ENCODE assay signal across 1 cellular context in the genomic region with DNA sequence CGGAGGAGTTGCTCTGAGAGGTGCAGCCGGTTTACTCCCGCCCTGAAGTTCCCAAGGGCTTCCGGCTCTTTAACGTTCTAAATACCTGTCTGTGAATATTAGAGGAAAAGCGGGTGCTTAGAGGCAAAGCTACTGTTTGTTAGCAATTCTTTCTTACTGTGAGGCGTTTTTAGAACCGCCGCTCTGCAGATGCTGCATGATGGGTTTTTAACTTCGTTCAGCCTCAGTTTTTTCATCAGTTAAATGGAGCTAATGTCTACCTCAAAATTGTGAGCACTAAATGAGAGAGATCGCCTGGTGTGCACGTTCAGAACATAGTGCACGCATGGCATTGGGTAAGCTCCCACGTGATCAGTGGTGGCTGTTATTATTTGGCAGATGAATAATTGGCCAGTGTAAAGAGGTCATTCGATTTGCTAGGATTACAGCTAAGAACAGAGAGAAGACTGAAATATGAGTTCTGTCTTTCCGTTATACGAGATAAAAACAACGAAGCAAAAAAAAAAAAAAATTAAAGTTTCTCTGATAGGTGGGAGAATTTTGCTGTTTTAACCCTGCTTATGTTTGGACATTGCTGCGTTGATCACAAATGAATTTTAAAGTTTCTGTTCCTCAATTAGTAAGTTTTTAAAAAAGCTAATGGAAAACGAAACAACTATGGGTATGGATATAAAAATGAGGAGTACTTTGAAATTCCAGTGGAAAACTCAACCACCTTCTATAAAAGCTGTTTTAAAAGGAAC.
TF ChIP-seq lines count a peak whose summit lies in the region.

No MANE protein-coding gene starts in this region.

TF ChIP-seq in HepG2, 621 proteins besides CTCF, POLR2A, EP300 and RAD21 (continued from another document and continues in another):
- TF ChIP-seq, protein P1, sequence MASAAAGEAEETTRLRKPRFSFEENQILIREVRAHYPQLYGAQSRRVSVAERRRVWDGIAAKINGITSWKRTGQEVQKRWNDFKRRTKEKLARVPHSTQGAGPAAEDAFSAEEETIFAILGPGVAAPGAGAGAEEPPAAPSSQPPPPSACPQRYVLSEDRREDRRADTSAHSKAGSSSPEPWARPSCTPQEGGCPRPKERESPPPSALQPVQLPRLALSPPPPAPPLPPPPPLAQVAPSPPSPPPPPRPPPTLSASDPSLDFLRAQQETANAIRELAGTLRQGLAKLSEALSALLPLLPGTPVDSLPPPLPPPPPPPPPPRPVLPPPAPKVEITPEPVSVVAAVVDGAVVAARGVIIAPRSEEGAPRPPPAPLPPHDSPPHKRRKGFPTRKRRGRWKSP (CRISPR knock-in tag; IDR thresholded peaks at IDR 0.05), result peak; percentile 33; the same call in 1 of the 2 replicates
- TF ChIP-seq, protein P2, sequence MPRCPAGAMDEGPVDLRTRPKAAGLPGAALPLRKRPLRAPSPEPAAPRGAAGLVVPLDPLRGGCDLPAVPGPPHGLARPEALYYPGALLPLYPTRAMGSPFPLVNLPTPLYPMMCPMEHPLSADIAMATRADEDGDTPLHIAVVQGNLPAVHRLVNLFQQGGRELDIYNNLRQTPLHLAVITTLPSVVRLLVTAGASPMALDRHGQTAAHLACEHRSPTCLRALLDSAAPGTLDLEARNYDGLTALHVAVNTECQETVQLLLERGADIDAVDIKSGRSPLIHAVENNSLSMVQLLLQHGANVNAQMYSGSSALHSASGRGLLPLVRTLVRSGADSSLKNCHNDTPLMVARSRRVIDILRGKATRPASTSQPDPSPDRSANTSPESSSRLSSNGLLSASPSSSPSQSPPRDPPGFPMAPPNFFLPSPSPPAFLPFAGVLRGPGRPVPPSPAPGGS (CRISPR knock-in tag; IDR thresholded peaks at IDR 0.05), result peak; percentile 17; the same call in 1 of the 2 replicates
- TF ChIP-seq CCDC6 (CRISPR knock-in tag; IDR thresholded peaks at IDR 0.05) (no peak; the same call in 1 of the 2 replicates), ZNF674 (CRISPR knock-in tag; IDR thresholded peaks at IDR 0.05; ENCODE audit: low read depth) (no peak), ZNF235 (CRISPR knock-in tag; IDR thresholded peaks at IDR 0.05; ENCODE audit: borderline replicate concordance) (peak; percentile 60; the same call in 1 of the 2 replicates), ZNF839 (CRISPR knock-in tag; IDR thresholded peaks at IDR 0.05; ENCODE audit: borderline replicate concordance) (no peak), GLI4 (CRISPR knock-in tag; IDR thresholded peaks at IDR 0.05; ENCODE audit: borderline replicate concordance) (no peak; the same call in 1 of the 2 replicates), TAF1 (CRISPR knock-in tag; IDR thresholded peaks at IDR 0.05) (no peak), ZNF3 (CRISPR knock-in tag; IDR thresholded peaks at IDR 0.05) (peak; percentile 84; the same call in 1 of the 2 replicates), ARNT2 (CRISPR knock-in tag; IDR thresholded peaks at IDR 0.05; ENCODE audit: low read depth) (no peak), HNRNPUL1 (IDR thresholded peaks at IDR 0.05; ENCODE audit: low read depth, low read length) (no peak), NR1H2 (CRISPR knock-in tag; IDR thresholded peaks at IDR 0.05; ENCODE audit: borderline replicate concordance, low read depth) (no peak; the same call in 1 of the 2 replicates), ZNF75D (CRISPR knock-in tag; IDR thresholded peaks at IDR 0.05; ENCODE audit: borderline replicate concordance) (no peak), KAT8 (CRISPR knock-in tag; IDR thresholded peaks at IDR 0.05) (peak; percentile 22; the same call in 1 of the 2 replicates), TBX3 (IDR thresholded peaks at IDR 0.05; ENCODE audit: borderline replicate concordance) (0 out of 2 replicates have a peak, but pooled peaks have one; percentile 14), SRSF1 (optimal IDR thresholded peaks at IDR 0.05; ENCODE audit: low read depth, low read length) (no peak), SOX6 (IDR thresholded peaks at IDR 0.05) (no peak), SOX6 (CRISPR knock-in tag; IDR thresholded peaks at IDR 0.05) (peak; percentile 74), NR2F1 (CRISPR knock-in tag; IDR thresholded peaks at IDR 0.05) (no peak; a peak in 1 of 4 replicates), RFX1 (IDR thresholded peaks at IDR 0.05) (no peak), ZNF749 (CRISPR knock-in tag; IDR thresholded peaks at IDR 0.05; ENCODE audit: borderline replicate concordance) (0 out of 2 replicates have a peak, but pooled peaks have one; percentile 46), PITX1 (CRISPR knock-in tag; IDR thresholded peaks at IDR 0.05) (no peak), ZNF816 (CRISPR knock-in tag; IDR thresholded peaks at IDR 0.05; ENCODE audit: borderline replicate concordance) (0 out of 2 replicates have a peak, but pooled peaks have one; percentile 10), ZMAT3 (CRISPR knock-in tag; conservative IDR thresholded peaks at IDR 0.05) (peak; percentile 71; the same call in 1 of the 2 replicates), DNMT1 (CRISPR knock-in tag; IDR thresholded peaks at IDR 0.05) (no peak), ZFP1 (CRISPR knock-in tag; IDR thresholded peaks at IDR 0.05) (no peak), ZNF451 (CRISPR knock-in tag; IDR thresholded peaks at IDR 0.05) (no peak), SOX13 (IDR thresholded peaks at IDR 0.05) (peak; percentile 70; the same call in 1 of the 2 replicates), SOX13 (CRISPR knock-in tag; conservative IDR thresholded peaks at IDR 0.05 in 1 of 2, IDR thresholded peaks at IDR 0.05 in 1 of 2) (peak in 1 of 2 experiments; percentile 71; a peak in 1 of 4 replicates), TARDBP (CRISPR knock-in tag; IDR thresholded peaks at IDR 0.05) (peak; percentile 84; the same call in 1 of the 2 replicates), ZBTB7B (CRISPR knock-in tag; IDR thresholded peaks at IDR 0.05) (no peak), ZNF296 (CRISPR knock-in tag; conservative IDR thresholded peaks at IDR 0.05) (no peak), SKI (IDR thresholded peaks at IDR 0.05; ENCODE audit: partially characterized antibody) (no peak), ARHGAP35 (CRISPR knock-in tag; IDR thresholded peaks at IDR 0.05; ENCODE audit: borderline replicate concordance) (no peak), ZSCAN9 (CRISPR knock-in tag; IDR thresholded peaks at IDR 0.05; ENCODE audit: borderline replicate concordance) (peak; percentile 78; the same call in 1 of the 2 replicates), ZNF264 (CRISPR knock-in tag; IDR thresholded peaks at IDR 0.05) (peak; percentile 54; the same call in 1 of the 2 replicates), CAMTA2 (CRISPR knock-in tag; IDR thresholded peaks at IDR 0.05; ENCODE audit: borderline replicate concordance) (no peak), SSRP1 (CRISPR knock-in tag; IDR thresholded peaks at IDR 0.05) (no peak; the same call in 1 of the 2 replicates), ZFP90 (CRISPR knock-in tag; IDR thresholded peaks at IDR 0.05; ENCODE audit: borderline replicate concordance) (no peak)
- TF ChIP-seq, protein P3, sequence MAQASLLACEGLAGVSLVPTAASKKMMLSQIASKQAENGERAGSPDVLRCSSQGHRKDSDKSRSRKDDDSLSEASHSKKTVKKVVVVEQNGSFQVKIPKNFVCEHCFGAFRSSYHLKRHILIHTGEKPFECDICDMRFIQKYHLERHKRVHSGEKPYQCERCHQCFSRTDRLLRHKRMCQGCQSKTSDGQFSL (CRISPR knock-in tag; IDR thresholded peaks at IDR 0.05), result peak; percentile 26; the same call in 1 of the 2 replicates
- TF ChIP-seq, protein P4, sequence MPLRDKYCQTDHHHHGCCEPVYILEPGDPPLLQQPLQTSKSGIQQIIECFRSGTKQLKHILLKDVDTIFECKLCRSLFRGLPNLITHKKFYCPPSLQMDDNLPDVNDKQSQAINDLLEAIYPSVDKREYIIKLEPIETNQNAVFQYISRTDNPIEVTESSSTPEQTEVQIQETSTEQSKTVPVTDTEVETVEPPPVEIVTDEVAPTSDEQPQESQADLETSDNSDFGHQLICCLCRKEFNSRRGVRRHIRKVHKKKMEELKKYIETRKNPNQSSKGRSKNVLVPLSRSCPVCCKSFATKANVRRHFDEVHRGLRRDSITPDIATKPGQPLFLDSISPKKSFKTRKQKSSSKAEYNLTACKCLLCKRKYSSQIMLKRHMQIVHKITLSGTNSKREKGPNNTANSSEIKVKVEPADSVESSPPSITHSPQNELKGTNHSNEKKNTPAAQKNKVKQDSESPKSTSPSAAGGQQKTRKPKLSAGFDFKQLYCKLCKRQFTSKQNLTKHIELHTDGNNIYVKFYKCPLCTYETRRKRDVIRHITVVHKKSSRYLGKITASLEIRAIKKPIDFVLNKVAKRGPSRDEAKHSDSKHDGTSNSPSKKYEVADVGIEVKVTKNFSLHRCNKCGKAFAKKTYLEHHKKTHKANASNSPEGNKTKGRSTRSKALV (CRISPR knock-in tag; IDR thresholded peaks at IDR 0.05), result no peak
- TF ChIP-seq, protein P5, sequence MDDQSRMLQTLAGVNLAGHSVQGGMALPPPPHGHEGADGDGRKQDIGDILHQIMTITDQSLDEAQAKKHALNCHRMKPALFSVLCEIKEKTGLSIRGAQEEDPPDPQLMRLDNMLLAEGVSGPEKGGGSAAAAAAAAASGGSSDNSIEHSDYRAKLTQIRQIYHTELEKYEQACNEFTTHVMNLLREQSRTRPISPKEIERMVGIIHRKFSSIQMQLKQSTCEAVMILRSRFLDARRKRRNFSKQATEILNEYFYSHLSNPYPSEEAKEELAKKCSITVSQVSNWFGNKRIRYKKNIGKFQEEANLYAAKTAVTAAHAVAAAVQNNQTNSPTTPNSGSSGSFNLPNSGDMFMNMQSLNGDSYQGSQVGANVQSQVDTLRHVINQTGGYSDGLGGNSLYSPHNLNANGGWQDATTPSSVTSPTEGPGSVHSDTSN (CRISPR knock-in tag; IDR thresholded peaks at IDR 0.05; ENCODE audit: borderline replicate concordance), result no peak
- TF ChIP-seq, protein P6, sequence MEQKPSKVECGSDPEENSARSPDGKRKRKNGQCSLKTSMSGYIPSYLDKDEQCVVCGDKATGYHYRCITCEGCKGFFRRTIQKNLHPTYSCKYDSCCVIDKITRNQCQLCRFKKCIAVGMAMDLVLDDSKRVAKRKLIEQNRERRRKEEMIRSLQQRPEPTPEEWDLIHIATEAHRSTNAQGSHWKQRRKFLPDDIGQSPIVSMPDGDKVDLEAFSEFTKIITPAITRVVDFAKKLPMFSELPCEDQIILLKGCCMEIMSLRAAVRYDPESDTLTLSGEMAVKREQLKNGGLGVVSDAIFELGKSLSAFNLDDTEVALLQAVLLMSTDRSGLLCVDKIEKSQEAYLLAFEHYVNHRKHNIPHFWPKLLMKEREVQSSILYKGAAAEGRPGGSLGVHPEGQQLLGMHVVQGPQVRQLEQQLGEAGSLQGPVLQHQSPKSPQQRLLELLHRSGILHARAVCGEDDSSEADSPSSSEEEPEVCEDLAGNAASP (CRISPR knock-in tag; IDR thresholded peaks at IDR 0.05; ENCODE audit: borderline replicate concordance), result peak; percentile 54; the same call in 1 of the 2 replicates
- TF ChIP-seq, protein P7, sequence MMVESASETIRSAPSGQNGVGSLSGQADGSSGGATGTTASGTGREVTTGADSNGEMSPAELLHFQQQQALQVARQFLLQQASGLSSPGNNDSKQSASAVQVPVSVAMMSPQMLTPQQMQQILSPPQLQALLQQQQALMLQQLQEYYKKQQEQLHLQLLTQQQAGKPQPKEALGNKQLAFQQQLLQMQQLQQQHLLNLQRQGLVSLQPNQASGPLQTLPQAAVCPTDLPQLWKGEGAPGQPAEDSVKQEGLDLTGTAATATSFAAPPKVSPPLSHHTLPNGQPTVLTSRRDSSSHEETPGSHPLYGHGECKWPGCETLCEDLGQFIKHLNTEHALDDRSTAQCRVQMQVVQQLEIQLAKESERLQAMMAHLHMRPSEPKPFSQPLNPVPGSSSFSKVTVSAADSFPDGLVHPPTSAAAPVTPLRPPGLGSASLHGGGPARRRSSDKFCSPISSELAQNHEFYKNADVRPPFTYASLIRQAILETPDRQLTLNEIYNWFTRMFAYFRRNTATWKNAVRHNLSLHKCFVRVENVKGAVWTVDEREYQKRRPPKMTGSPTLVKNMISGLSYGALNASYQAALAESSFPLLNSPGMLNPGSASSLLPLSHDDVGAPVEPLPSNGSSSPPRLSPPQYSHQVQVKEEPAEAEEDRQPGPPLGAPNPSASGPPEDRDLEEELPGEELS (CRISPR knock-in tag; IDR thresholded peaks at IDR 0.05), result peak; percentile 25
- TF ChIP-seq, protein P8, sequence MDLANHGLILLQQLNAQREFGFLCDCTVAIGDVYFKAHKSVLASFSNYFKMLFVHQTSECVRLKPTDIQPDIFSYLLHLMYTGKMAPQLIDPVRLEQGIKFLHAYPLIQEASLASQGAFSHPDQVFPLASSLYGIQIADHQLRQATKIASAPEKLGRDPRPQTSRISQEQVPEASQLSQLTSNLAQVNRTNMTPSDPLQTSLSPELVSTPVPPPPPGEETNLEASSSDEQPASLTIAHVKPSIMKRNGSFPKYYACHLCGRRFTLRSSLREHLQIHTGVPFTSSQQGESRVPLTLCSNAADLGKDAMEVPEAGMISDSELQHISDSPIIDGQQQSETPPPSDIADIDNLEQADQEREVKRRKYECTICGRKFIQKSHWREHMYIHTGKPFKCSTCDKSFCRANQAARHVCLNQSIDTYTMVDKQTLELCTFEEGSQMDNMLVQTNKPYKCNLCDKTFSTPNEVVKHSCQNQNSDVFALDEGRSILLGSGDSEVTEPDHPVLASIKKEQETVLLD (CRISPR knock-in tag; IDR thresholded peaks at IDR 0.05; ENCODE audit: low read depth), result no peak; the same call in 1 of the 2 replicates
- TF ChIP-seq, protein P9, sequence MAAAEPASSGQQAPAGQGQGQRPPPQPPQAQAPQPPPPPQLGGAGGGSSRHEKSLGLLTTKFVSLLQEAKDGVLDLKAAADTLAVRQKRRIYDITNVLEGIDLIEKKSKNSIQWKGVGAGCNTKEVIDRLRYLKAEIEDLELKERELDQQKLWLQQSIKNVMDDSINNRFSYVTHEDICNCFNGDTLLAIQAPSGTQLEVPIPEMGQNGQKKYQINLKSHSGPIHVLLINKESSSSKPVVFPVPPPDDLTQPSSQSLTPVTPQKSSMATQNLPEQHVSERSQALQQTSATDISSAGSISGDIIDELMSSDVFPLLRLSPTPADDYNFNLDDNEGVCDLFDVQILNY (CRISPR knock-in tag; conservative IDR thresholded peaks at IDR 0.05), result 0 out of 2 replicates have a peak, but pooled peaks have one; percentile 27
- TF ChIP-seq, protein P10, sequence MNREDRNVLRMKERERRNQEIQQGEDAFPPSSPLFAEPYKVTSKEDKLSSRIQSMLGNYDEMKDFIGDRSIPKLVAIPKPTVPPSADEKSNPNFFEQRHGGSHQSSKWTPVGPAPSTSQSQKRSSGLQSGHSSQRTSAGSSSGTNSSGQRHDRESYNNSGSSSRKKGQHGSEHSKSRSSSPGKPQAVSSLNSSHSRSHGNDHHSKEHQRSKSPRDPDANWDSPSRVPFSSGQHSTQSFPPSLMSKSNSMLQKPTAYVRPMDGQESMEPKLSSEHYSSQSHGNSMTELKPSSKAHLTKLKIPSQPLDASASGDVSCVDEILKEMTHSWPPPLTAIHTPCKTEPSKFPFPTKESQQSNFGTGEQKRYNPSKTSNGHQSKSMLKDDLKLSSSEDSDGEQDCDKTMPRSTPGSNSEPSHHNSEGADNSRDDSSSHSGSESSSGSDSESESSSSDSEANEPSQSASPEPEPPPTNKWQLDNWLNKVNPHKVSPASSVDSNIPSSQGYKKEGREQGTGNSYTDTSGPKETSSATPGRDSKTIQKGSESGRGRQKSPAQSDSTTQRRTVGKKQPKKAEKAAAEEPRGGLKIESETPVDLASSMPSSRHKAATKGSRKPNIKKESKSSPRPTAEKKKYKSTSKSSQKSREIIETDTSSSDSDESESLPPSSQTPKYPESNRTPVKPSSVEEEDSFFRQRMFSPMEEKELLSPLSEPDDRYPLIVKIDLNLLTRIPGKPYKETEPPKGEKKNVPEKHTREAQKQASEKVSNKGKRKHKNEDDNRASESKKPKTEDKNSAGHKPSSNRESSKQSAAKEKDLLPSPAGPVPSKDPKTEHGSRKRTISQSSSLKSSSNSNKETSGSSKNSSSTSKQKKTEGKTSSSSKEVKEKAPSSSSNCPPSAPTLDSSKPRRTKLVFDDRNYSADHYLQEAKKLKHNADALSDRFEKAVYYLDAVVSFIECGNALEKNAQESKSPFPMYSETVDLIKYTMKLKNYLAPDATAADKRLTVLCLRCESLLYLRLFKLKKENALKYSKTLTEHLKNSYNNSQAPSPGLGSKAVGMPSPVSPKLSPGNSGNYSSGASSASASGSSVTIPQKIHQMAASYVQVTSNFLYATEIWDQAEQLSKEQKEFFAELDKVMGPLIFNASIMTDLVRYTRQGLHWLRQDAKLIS (CRISPR knock-in tag; IDR thresholded peaks at IDR 0.05), result 0 out of 2 replicates have a peak, but pooled peaks have one; percentile 59
